In the genomic region with DNA sequence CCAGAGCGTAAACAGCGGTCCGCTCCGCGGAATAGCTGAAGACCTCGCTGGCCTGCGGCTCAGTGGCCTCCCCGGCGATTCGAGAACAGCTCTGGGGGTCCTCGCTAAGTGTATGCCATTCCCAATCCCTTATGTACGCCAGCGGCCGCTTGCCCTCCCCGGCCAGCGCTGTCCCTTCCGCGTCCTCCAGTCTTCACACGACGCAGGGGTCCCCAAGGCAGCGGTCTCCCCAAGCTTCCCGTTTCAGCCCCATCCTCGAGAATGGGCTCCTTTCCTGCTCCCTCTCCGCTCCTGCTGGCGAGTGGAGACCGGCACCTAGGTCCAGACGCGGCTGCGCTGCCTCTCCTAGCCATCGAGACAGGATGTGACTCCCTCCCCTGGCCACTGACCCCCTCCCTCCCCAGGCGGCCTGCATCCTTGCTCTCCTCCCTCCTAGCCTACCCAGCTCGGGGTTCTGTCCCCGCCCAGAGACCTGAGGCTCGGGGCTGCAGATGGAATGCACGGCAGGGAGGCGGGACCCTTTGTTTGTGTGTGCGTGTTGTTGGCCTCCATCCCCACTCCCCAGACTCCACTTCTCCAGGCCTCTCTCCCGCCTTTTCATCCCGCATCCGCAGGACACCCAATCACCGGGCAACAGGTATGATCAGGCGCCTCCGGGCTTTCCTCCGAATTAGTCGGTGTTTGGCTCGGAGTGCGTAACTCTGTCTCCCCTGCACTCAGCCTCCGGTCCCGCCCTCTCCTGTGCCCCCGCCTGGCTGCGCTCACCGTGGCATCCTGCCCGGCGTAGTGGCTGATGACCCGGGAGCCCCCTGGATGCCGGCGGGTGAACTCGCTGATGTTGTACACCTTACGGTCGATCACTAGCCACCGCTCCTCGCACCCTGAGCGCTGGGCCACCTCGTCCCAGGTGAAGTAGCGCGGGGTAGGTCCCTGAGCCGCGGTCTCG, we compare ENCODE assay signal across 1 cellular context.
TF ChIP-seq lines count a peak whose summit lies in the region.

No MANE protein-coding gene starts in this region.

TF ChIP-seq in SK-N-SH, 30 proteins besides CTCF, POLR2A, EP300 and RAD21 (continued from another document):
- TF ChIP-seq USF2 (IDR thresholded peaks at IDR 0.05; ENCODE audit: borderline replicate concordance, low read depth, low read length) (no peak), SMC3 (IDR thresholded peaks at IDR 0.05; ENCODE audit: low read depth, low read length) (no peak)
